21 cellular contexts compared by ENCODE assay signal in the genomic region with DNA sequence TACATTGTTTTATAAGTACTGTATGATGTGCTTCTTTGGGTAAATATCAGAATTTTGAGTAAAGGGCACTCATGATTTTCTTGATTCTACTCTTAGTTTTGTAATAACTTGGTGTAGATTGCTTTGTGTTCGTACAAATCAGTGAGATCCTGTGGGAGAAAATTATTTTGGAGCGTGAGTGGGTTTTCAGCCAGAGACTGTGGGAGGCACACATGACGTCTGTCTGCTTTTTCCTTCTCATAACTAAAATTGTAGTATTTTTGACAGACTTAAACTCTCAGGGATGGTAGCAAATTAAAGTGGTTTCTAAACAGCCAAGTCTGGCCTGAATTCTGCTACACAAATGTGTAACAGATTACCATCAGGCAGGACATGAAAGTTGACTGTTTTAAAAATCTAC.
"Had no signal": no experiment of that assay in that cellular context is flagged by ENCODE, and none has a peak within 500 bp of the region (broad histone marks: within the 10 kb centered on the region; RNA-seq: fewer than 3 reads in every experiment).

No MANE protein-coding gene starts in this region.

- H3K36me3 ChIP-seq: gastrocnemius medialis, heart left ventricle, pancreas, right atrium auricular region, thyroid gland had no signal

- H3K4me1 ChIP-seq: gastrocnemius medialis, heart left ventricle, pancreas, right atrium auricular region had no signal

- H3K27ac ChIP-seq: coronary artery, gastrocnemius medialis, heart left ventricle, hepatocyte, pancreas, right atrium auricular region had no signal

- H3K9me3 ChIP-seq: gastrocnemius medialis, heart left ventricle, mucosa of descending colon, pancreas, right atrium auricular region, thyroid gland had no signal

- H3K27me3 ChIP-seq: gastrocnemius medialis, heart left ventricle, hepatocyte, pancreas, right atrium auricular region, thyroid gland had no signal

- H3K4me3 ChIP-seq: coronary artery, gastrocnemius medialis, heart left ventricle, hepatocyte, lung, mucosa of descending colon, pancreas, right atrium auricular region, smooth muscle cell, thyroid gland had no signal

- DNase-seq: effector CD4-positive, alpha-beta T cell; foreskin fibroblast; gastrocnemius medialis; heart left ventricle; kidney; mucosa of descending colon; naive B cell; pancreas; stimulated activated CD4-positive, alpha-beta T cell treated with anti-CD3 and anti-CD28 coated beads, Interleukin-12 subunit alpha, Interleukin-12 subunit beta, amount 100 ng/mL, for 4 hours; stimulated activated CD4-positive, alpha-beta T cell treated with anti-CD3 and anti-CD28 coated beads, Interleukin-1b, Interleukin-23, amount 100 ng/mL, for 48 hours; stimulated activated CD4-positive, alpha-beta T cell treated with anti-CD3 and anti-CD28 coated beads, Interleukin-4, amount 100 ng/mL, for 1 hour; stimulated activated CD8-positive, alpha-beta memory T cell treated with anti-CD3 and anti-CD28 coated beads, Interleukin-4, amount 100 ng/mL, for 48 hours; stimulated activated naive CD4-positive, alpha-beta T cell; stimulated activated naive CD8-positive, alpha-beta T cell treated with anti-CD3 and anti-CD28 coated beads, Interleukin-15, amount 100 ng/mL, for 72 hours; thyroid gland; trophoblast cell had no signal
